ENCODE assay signal across 8 cellular contexts in genomic region chr3:52244061-52244628, GRCh38. TPM values are rescaled to one million over a fixed set of nuclear protein-coding genes. Genes with fewer than 3 reads are reported as not detected.
A peak's percentile ranks its signal among the peaks of the same experiment; 100 is the strongest.
DNase-seq lines count a peak whose midpoint lies in the region; ATAC-seq and TF ChIP-seq lines count a peak whose summit lies in the region.

No MANE protein-coding gene starts in this region.

- ATAC-seq in HG02642 (IDR thresholded peaks at IDR 0.05; ENCODE audit: poor library complexity, unreplicated experiment) (peak; percentile 34), GM18909 (IDR thresholded peaks at IDR 0.05; ENCODE audit: poor library complexity, unreplicated experiment) (no peak), HG03139 (IDR thresholded peaks at IDR 0.05; ENCODE audit: unreplicated experiment) (no peak)
- no peak for ATAC-seq in central memory CD8-positive, alpha-beta T cell (replicated peaks; ENCODE audit: extremely low read depth, poor library complexity, severe bottlenecking)

- H3K9me3 Mint-ChIP-seq in central memory CD8-positive, alpha-beta T cell: no peaks in the 10 kb centered on the region

- TF ChIP-seq CTCF in GM12865 (IDR thresholded peaks at IDR 0.05; ENCODE audit: insufficient read depth, low read depth, low read length, missing control alignments): no peak
- no peak for TF ChIP-seq CTCF in neutrophil (IDR thresholded peaks at IDR 0.05)

- H3K9me3 ChIP-seq in SJSA1 (replicated peaks) (no peaks in the 10 kb centered on the region), neutrophil (no peaks in the 10 kb centered on the region)

- peak overlapping the region; percentile 88 for H3K4me3 Mint-ChIP-seq in central memory CD8-positive, alpha-beta T cell

- no peaks in the 10 kb centered on the region for H3K27me3 Mint-ChIP-seq in central memory CD8-positive, alpha-beta T cell

- H3K36me3 ChIP-seq in SJSA1 (peaks cover 19% of the 10 kb centered on the region), neutrophil (peaks cover 17% of the 10 kb centered on the region)

- H3K27me3 ChIP-seq in SJSA1 (replicated peaks) (no peaks in the 10 kb centered on the region), neutrophil (no peaks in the 10 kb centered on the region)

- H3K4me3 ChIP-seq in GM12865 (ENCODE audit: low read depth, low read length): peak overlapping the region; percentile 74
- no peak overlapping the region for H3K4me3 ChIP-seq in SJSA1
- peak overlapping the region; percentile 72 to 94 for H3K4me3 ChIP-seq in neutrophil (ENCODE audit: low read depth in 1 of 2, low read length in 1 of 2)

- DNase-seq in GM12865 (ENCODE audit: low read depth): peak; percentile 89
- peak; percentile 38 to 62 for DNase-seq in SJSA1 (ENCODE audit: low read depth in 1 of 2, low spot score in 2 of 2)
- no peak for DNase-seq in central memory CD8-positive, alpha-beta T cell (ENCODE audit: low spot score in 2 of 2)
- no peak for DNase-seq in ecto neural progenitor cell (ENCODE audit: low spot score)

- peaks cover 35% of the 10 kb centered on the region for H3K4me1 ChIP-seq in SJSA1 (replicated peaks)
- H3K4me1 ChIP-seq in neutrophil (ENCODE audit: control insufficient read depth in 1 of 2, insufficient read depth in 1 of 2, low read depth in 1 of 2, low read length in 1 of 2): peaks cover 66 to 69% of the 10 kb centered on the region in 2 experiments

- H3K4me1 Mint-ChIP-seq in central memory CD8-positive, alpha-beta T cell: peaks cover 68% of the 10 kb centered on the region

- peak overlapping the region; percentile 87 for H3K27ac Mint-ChIP-seq in central memory CD8-positive, alpha-beta T cell (ENCODE audit: low read depth)

- H3K27ac ChIP-seq in SJSA1 (no peak overlapping the region), neutrophil (peak overlapping the region; percentile 98)

- peaks cover 30% of the 10 kb centered on the region for H3K36me3 Mint-ChIP-seq in central memory CD8-positive, alpha-beta T cell (ENCODE audit: insufficient read depth)

RNA-seq across cellular contexts. Expression of gene PPM1M, which starts 1.4 kb away (rescaled TPM):
- 5.5 and 7.7 TPM in 2 replicates for total RNA-seq in SJSA1 (2014; rRNA removed; shearing (Covaris generic))

RNA-seq across cellular contexts. Expression of gene TWF2, which starts 5.2 kb away (rescaled TPM):
- 61.1 and 66.5 TPM in 2 replicates for total RNA-seq in SJSA1 (2014; rRNA removed; shearing (Covaris generic))

RNA-seq across cellular contexts. Expression of gene TLR9, which starts 18.7 kb away (rescaled TPM):
- not detected in 2 replicates for total RNA-seq in SJSA1 (2014; rRNA removed; shearing (Covaris generic))

RNA-seq across cellular contexts. Expression of gene WDR82, which starts 34.3 kb away (rescaled TPM):
- 24.1 and 37.0 TPM in 2 replicates for total RNA-seq in SJSA1 (2014; rRNA removed; shearing (Covaris generic))

RNA-seq across cellular contexts. Expression of gene GLYCTK, which starts 43.5 kb away (rescaled TPM):
- total RNA-seq in SJSA1 (2014; rRNA removed; shearing (Covaris generic)): 3.7 and 6.1 TPM in 2 replicates

Comparison
In these comparisons a context has a peak if more than half of its experiments do, and no peak if none do; other contexts are left out.
1. DNase-seq: peak in GM12865 (single experiment) and SJSA1 (2 of 2); none in central memory CD8-positive, alpha-beta T cell (0 of 2) and ecto neural progenitor cell (single experiment).